In the genomic region with DNA sequence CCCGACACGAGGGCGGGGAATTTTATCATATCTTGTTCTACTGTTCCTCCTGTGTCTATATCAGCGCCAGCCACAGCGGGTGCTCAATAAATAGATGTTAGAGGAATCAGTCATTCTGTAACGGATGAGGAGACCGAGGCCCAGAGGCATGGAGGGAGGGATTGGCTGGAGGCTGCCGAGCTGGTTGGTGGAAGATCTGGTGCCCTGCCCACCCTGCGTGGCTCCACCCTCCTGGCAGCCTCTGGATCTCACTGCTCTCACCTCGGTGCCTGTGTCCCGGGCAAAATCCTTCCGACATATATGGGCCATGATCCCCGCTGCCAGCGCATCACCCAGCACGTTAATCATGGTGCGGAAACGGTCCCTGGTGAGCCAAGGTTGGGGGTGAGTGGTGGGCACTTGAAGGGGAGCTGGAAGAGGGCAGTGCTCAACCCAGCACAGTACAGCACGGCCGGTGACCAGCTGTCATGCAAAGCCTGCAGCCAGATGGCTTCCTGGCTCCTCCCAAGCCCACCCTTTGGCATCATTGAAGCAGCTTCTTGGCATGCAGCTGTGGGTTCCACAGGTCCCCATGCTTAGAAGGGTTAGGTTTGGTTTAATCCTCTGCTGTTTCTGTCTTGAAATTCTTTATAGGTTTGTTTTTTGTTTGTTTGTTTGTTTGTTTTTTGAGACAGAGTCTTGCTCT, we compare ENCODE assay signal across 28 cellular contexts. TPM values are rescaled to one million over a fixed set of nuclear protein-coding genes. Genes with fewer than 3 reads are reported as not detected.
DNase-seq lines count a peak whose midpoint lies in the region; ATAC-seq, FAIRE-seq and TF ChIP-seq lines count a peak whose summit lies in the region.
"Had no signal": no experiment of that assay in that cellular context is flagged by ENCODE, and none has a peak within 500 bp of the region (broad histone marks: within the 10 kb centered on the region; RNA-seq: fewer than 3 reads in every experiment).

No MANE protein-coding gene starts in this region.

- intact Hi-C loops in HepG2 (cut with micrococcal nuclease; ENCODE audit: unreplicated experiment) (loop anchor here (5.0 to 10.0 kb wide), 2 partner anchors 34 to 96 kb away; no protein-coding TSS in a partner anchor), right lobe of liver (cut with DNase I) (no loop called here)

- DNase-seq in HepG2 (ENCODE audit: low spot score) (no peak), right lobe of liver (no peak), NCI-H69 (lab: John Stamatoyannopoulos, UW) (peak; percentile 58), hepatocyte (ENCODE audit: low spot score) (no peak), superior temporal gyrus (ENCODE audit: extremely low spot score) (no peak)
- DNase-seq in stimulated activated naive CD8-positive, alpha-beta T cell treated with anti-CD3 and anti-CD28 coated beads, Interleukin-15, Interleukin-2, amounts not matched to agents 100 U/mL and 50 U/mL, for 24 hours = no peak
- DNase-seq in activated CD4-positive, alpha-beta memory T cell treated with anti-CD3 and anti-CD28 coated beads, Interleukin-2, amount 10 ng/mL, durations not matched to agents 7 days and 5 days = no peak
- DNase-seq: activated CD4-positive, alpha-beta T cell treated with anti-CD3 and anti-CD28 coated beads for 36 hours; activated naive CD4-positive, alpha-beta T cell treated with anti-CD3 and anti-CD28 coated beads, Interleukin-2, amount 50 U/mL, for 16 hours; brain microvascular endothelial cell; CD4-positive, alpha-beta memory T cell; cerebellar nuclear complex; dermis blood vessel endothelial cell; endodermal cell; left lung; NCI-H2081 treated with DMSO at 0.1 percent for 48 hours; PC-3; sigmoid colon; stimulated activated naive B cell treated with anti-CD40 and anti-IgM and Interleukin-4, amounts not matched to agents 10 μg/mL and 1 μg/mL and 100 μg/mL, for 72 hours had no signal

- no peaks in the 10 kb centered on the region for H3K36me3 Mint-ChIP-seq in activated CD4-positive, alpha-beta memory T cell treated with anti-CD3 and anti-CD28 coated beads, Interleukin-2, amount 10 ng/mL, durations not matched to agents 7 days and 5 days (ENCODE audit: low read depth)
- H3K36me3 Mint-ChIP-seq: CD4-positive, alpha-beta memory T cell; memory B cell; stimulated activated naive B cell treated with anti-CD40 and anti-IgM and Interleukin-4, amounts not matched to agents 10 μg/mL and 1 μg/mL and 100 μg/mL, for 72 hours had no signal

- H3K4me2 ChIP-seq in HepG2 (ENCODE audit: low read depth, low read length) (peak overlapping the region; percentile 82), hepatocyte (no peak overlapping the region)

- peak overlapping the region in 1 of 3 experiments; percentile 18; a peak in 1 of 6 replicates for H3K4me3 ChIP-seq in HepG2 (replicated peaks in 1 of 3; ENCODE audit: insufficient read depth in 1 of 3, low read depth in 2 of 3, low read length in 3 of 3)
- H3K4me3 ChIP-seq in right lobe of liver = no peak overlapping the region
- no peak overlapping the region for H3K4me3 ChIP-seq in hepatocyte
- H3K4me3 ChIP-seq: left lung, prostate gland, sigmoid colon, suprapubic skin had no signal

- peaks cover 82% of the 10 kb centered on the region for H3K4me1 ChIP-seq in HepG2 (ENCODE audit: insufficient read depth, low read length)
- peaks cover 0 to 20% (median 0%) of the 10 kb centered on the region in 4 donors for H3K4me1 ChIP-seq in right lobe of liver
- peaks cover 10% of the 10 kb centered on the region for H3K4me1 ChIP-seq in hepatocyte (ENCODE audit: insufficient read depth)

- peaks cover 17 to 52% of the 10 kb centered on the region in 2 experiments; a peak in 4 of 5 replicates for H3K27me3 ChIP-seq in HepG2 (ENCODE audit: control insufficient read depth in 1 of 2, insufficient read depth in 2 of 2, low read length in 2 of 2)
- H3K27me3 ChIP-seq in right lobe of liver = no peaks in the 10 kb centered on the region
- H3K27me3 ChIP-seq in hepatocyte = no peaks in the 10 kb centered on the region
- H3K27me3 ChIP-seq: brain microvascular endothelial cell, left lung, neutrophil, sigmoid colon, suprapubic skin had no signal

- H3K27ac Mint-ChIP-seq in activated CD4-positive, alpha-beta memory T cell treated with anti-CD3 and anti-CD28 coated beads, Interleukin-2, amount 10 ng/mL, durations not matched to agents 7 days and 5 days = no peak overlapping the region
- H3K27ac Mint-ChIP-seq: activated CD4-positive, alpha-beta T cell treated with anti-CD3 and anti-CD28 coated beads for 36 hours; activated T-helper 2 cell treated with anti-CD3 and anti-CD28 coated beads, Interferon-gamma antibody, Interleukin-2, Interleukin-4, amounts not matched to agents 10 μg/mL and 5 μg/mL and 100 μg/mL, durations not matched to agents 14 hours and 24 hours and 36 hours; CD4-positive, alpha-beta memory T cell; endodermal cell; memory B cell; stimulated activated naive B cell treated with anti-CD40 and anti-IgM and Interleukin-4, amounts not matched to agents 10 μg/mL and 1 μg/mL and 100 μg/mL, for 72 hours; T-helper 2 cell treated with Interferon-gamma antibody and Interleukin-4, amounts not matched to agents 5 μg/mL and 100 μg/mL, for 36 hours had no signal

- H3K9me2 ChIP-seq in hepatocyte (replicated peaks; ENCODE audit: insufficient read depth) = no peaks in the 10 kb centered on the region

- H3K36me3 ChIP-seq in HepG2 (replicated peaks in 1 of 2; ENCODE audit: control insufficient read depth in 1 of 2, insufficient read depth in 2 of 2, low read length in 2 of 2) (no peaks in the 10 kb centered on the region), right lobe of liver (no peaks in the 10 kb centered on the region), hepatocyte (replicated peaks; ENCODE audit: insufficient read depth, low read depth) (no peaks in the 10 kb centered on the region)
- H3K36me3 ChIP-seq: brain microvascular endothelial cell, left lung, neutrophil, prostate gland had no signal

- CTCF ChIA-PET in HepG2 (lab: Yijun Ruan, JAX; ENCODE audit: low intra/inter-chr PET ratio, low total read pairs) = no interaction called here
- CTCF ChIA-PET in activated CD4-positive, alpha-beta memory T cell treated with anti-CD3 and anti-CD28 coated beads, Interleukin-2, amount 10 ng/mL, durations not matched to agents 7 days and 5 days (lab: Charles Lee) = no interaction called here

- H3K9me3 ChIP-seq in HepG2 (ENCODE audit: low read length) = no peaks in the 10 kb centered on the region
- H3K9me3 ChIP-seq in right lobe of liver = no peaks in the 10 kb centered on the region
- H3K9me3 ChIP-seq in hepatocyte (ENCODE audit: low read depth) = no peaks in the 10 kb centered on the region
- H3K9me3 ChIP-seq: left lung, neutrophil, prostate gland, sigmoid colon, suprapubic skin had no signal

- no peaks in the 10 kb centered on the region for H3K4me1 Mint-ChIP-seq in activated CD4-positive, alpha-beta memory T cell treated with anti-CD3 and anti-CD28 coated beads, Interleukin-2, amount 10 ng/mL, durations not matched to agents 7 days and 5 days
- H3K4me1 Mint-ChIP-seq: activated CD4-positive, alpha-beta T cell treated with anti-CD3 and anti-CD28 coated beads for 36 hours; CD4-positive, alpha-beta memory T cell; memory B cell; stimulated activated naive B cell treated with anti-CD40 and anti-IgM and Interleukin-4, amounts not matched to agents 10 μg/mL and 1 μg/mL and 100 μg/mL, for 72 hours had no signal

- no peak overlapping the region for H3K4me3 Mint-ChIP-seq in activated CD4-positive, alpha-beta memory T cell treated with anti-CD3 and anti-CD28 coated beads, Interleukin-2, amount 10 ng/mL, durations not matched to agents 7 days and 5 days
- H3K4me3 Mint-ChIP-seq: activated CD4-positive, alpha-beta T cell treated with anti-CD3 and anti-CD28 coated beads for 36 hours; CD4-positive, alpha-beta memory T cell; endodermal cell; memory B cell; stimulated activated naive B cell treated with anti-CD40 and anti-IgM and Interleukin-4, amounts not matched to agents 10 μg/mL and 1 μg/mL and 100 μg/mL, for 72 hours; T-helper 2 cell treated with Interferon-gamma antibody and Interleukin-4, amounts not matched to agents 5 μg/mL and 100 μg/mL, for 36 hours had no signal

- FAIRE-seq in HepG2 (lab: Jason Lieb, UNC) = no peak
- FAIRE-seq: islet of Langerhans had no signal

- in situ Hi-C loops in HepG2 (cut with HindIII; ENCODE audit: extremely low pct_ligation_motif_present, low pct_unique_long_range_greater_than_20kb) = no loop called here

- no TSS peak for BruUV-seq in HepG2 (replicated peaks; lab: Mats Ljungman, UMichigan)

- no peak overlapping the region for H3K9ac ChIP-seq in HepG2 (ENCODE audit: insufficient read depth, low read depth, low read length)

- TF ChIP-seq EP300 in HepG2 (IDR thresholded peaks at IDR 0.05; ENCODE audit: low read depth in 2 of 2, low read length in 2 of 2) (no peak), HepG2 (CRISPR knock-in tag; IDR thresholded peaks at IDR 0.05; ENCODE audit: borderline replicate concordance) (no peak)

- ATAC-seq in HepG2 (no peak), right lobe of liver (no peak), HG03139 (IDR thresholded peaks at IDR 0.05; ENCODE audit: unreplicated experiment) (no peak)
- ATAC-seq in stimulated activated naive CD8-positive, alpha-beta T cell treated with anti-CD3 and anti-CD28 coated beads, Interleukin-15, Interleukin-2, amounts not matched to agents 100 U/mL and 50 U/mL, for 24 hours = no peak
- ATAC-seq: activated CD4-positive, alpha-beta T cell treated with anti-CD3 and anti-CD28 coated beads for 36 hours; left lung; PC-3; stimulated activated naive B cell treated with anti-CD40 and anti-IgM and Interleukin-4, amounts not matched to agents 10 μg/mL and 1 μg/mL and 100 μg/mL, for 72 hours had no signal

- H3K9me3 Mint-ChIP-seq in activated CD4-positive, alpha-beta memory T cell treated with anti-CD3 and anti-CD28 coated beads, Interleukin-2, amount 10 ng/mL, durations not matched to agents 7 days and 5 days = no peaks in the 10 kb centered on the region
- H3K9me3 Mint-ChIP-seq: activated T-helper 2 cell treated with anti-CD3 and anti-CD28 coated beads, Interferon-gamma antibody, Interleukin-2, Interleukin-4, amounts not matched to agents 10 μg/mL and 5 μg/mL and 100 μg/mL, durations not matched to agents 14 hours and 24 hours and 36 hours; endodermal cell; memory B cell; stimulated activated naive B cell treated with anti-CD40 and anti-IgM and Interleukin-4, amounts not matched to agents 10 μg/mL and 1 μg/mL and 100 μg/mL, for 72 hours; T-helper 2 cell treated with Interferon-gamma antibody and Interleukin-4, amounts not matched to agents 5 μg/mL and 100 μg/mL, for 36 hours had no signal

- POLR2A ChIA-PET in HepG2 (lab: Yijun Ruan, JAX) = interaction anchor here (1.1 to 3.9 kb wide), 9 partner anchors 14 to 167 kb away, joined by 3 to 24 read pairs (median 6); partner anchors contain the start of gene ECHDC2
- POLR2A ChIA-PET in activated CD4-positive, alpha-beta memory T cell treated with anti-CD3 and anti-CD28 coated beads, Interleukin-2, amount 10 ng/mL, durations not matched to agents 7 days and 5 days (lab: Charles Lee) = no interaction called here

- H4K20me1 ChIP-seq in HepG2 (ENCODE audit: insufficient read depth, low read length) = no peaks in the 10 kb centered on the region
- H4K20me1 ChIP-seq in hepatocyte (ENCODE audit: insufficient read depth, poor library complexity, severe bottlenecking) = no peaks in the 10 kb centered on the region

- H3K27ac ChIP-seq in HepG2 (ENCODE audit: extremely low read length, insufficient read depth, low read length) (no peak overlapping the region), right lobe of liver (no peak overlapping the region), hepatocyte (peak overlapping the region; percentile 14)
- H3K27ac ChIP-seq: brain microvascular endothelial cell, left lung, neutrophil, prostate gland, sigmoid colon, suprapubic skin had no signal

- TF ChIP-seq CTCF in HepG2 (CRISPR knock-in tag; IDR thresholded peaks at IDR 0.05) = no peak
- TF ChIP-seq CTCF in right lobe of liver (IDR thresholded peaks at IDR 0.05) = no peak
- no peak for TF ChIP-seq CTCF in hepatocyte (IDR thresholded peaks at IDR 0.05; ENCODE audit: poor library complexity)

- WGBS in HepG2 (ENCODE audit: low lambda C conversion rate) = 84% methylated on average over 9 of the region's 19 CpGs
- WGBS in right lobe of liver (ENCODE audit: insufficient coverage, low coverage, low lambda C conversion rate, missing lambda C conversion rate) = 97% methylated on average over 5 of the region's 19 CpGs
- 94% methylated on average over 19 of the region's 19 CpGs for WGBS in hepatocyte (ENCODE audit: low lambda C conversion rate, missing lambda C conversion rate)

- H2AFZ ChIP-seq in HepG2 (ENCODE audit: low read length) = no peak overlapping the region
- no peak overlapping the region for H2AFZ ChIP-seq in hepatocyte

- TF ChIP-seq POLR2A in HepG2 (IDR thresholded peaks at IDR 0.05; ENCODE audit: insufficient read depth in 1 of 2, low read depth in 2 of 2, low read length in 2 of 2) (no peak), right lobe of liver (IDR thresholded peaks at IDR 0.05) (no peak)

- no peak for TF ChIP-seq RAD21 in HepG2 (CRISPR knock-in tag; IDR thresholded peaks at IDR 0.05)

- H3K79me2 ChIP-seq in HepG2 (ENCODE audit: insufficient read depth, low read length) (no peaks in the 10 kb centered on the region), hepatocyte (no peaks in the 10 kb centered on the region)

- H3K27me3 Mint-ChIP-seq in activated CD4-positive, alpha-beta memory T cell treated with anti-CD3 and anti-CD28 coated beads, Interleukin-2, amount 10 ng/mL, durations not matched to agents 7 days and 5 days = no peaks in the 10 kb centered on the region
- H3K27me3 Mint-ChIP-seq: activated CD4-positive, alpha-beta T cell treated with anti-CD3 and anti-CD28 coated beads for 36 hours; CD4-positive, alpha-beta memory T cell; stimulated activated naive B cell treated with anti-CD40 and anti-IgM and Interleukin-4, amounts not matched to agents 10 μg/mL and 1 μg/mL and 100 μg/mL, for 72 hours had no signal

RNA-seq across cellular contexts. Expression of gene PODN, which starts 26.7 kb away (rescaled TPM):
- total RNA-seq in HepG2 (2016; rRNA removed; fragmentation: Illumina TruSeq; extraction: Trizol) (not detected in 2 replicates), right lobe of liver (1 to 10 TPM; 2.8 to 9.8 (median 5.1) TPM), hepatocyte (2.1 and 3.9 TPM in 2 replicates)
- total RNA-seq in HepG2 (2016; cell fraction: cytosol; rRNA removed; fragmentation: Illumina TruSeq; extraction: Trizol; ENCODE audit: low read depth) = not detected in 2 replicates
- total RNA-seq in HepG2 (2016; cell fraction: insoluble cytoplasmic fraction; rRNA removed; fragmentation: Illumina TruSeq; extraction: Trizol) = not detected in 2 replicates
- total RNA-seq in HepG2 (2016; cell fraction: membrane; rRNA removed; fragmentation: Illumina TruSeq; extraction: Trizol) = not detected in 2 replicates
- total RNA-seq in HepG2 (2016; cell fraction: nucleus; rRNA removed; fragmentation: Illumina TruSeq; extraction: Trizol) = not detected in 2 replicates
- polyA plus RNA-seq in HepG2 (2011; rRNA removed) (0.10 and 0.13 TPM in 2 replicates), hepatocyte (4.9 and 9.2 TPM in 2 replicates)
- polyA plus RNA-seq in HepG2 (2011; cell fraction: cytosol; rRNA removed) = 0.03 TPM in 1 of 2 replicates, not detected in the other
- polyA plus RNA-seq in HepG2 (2011; cell fraction: nucleus; rRNA removed) = 0.29 and 0.56 TPM in 2 replicates
- polyA plus RNA-seq in HepG2 (2012) = 0.38 and 0.40 TPM in 2 replicates
- not detected in 2 replicates for polyA plus RNA-seq in HepG2 (2016; cell fraction: cytosol; fragmentation: Illumina TruSeq; extraction: Trizol; ENCODE audit: low read depth)
- not detected in 2 replicates for polyA plus RNA-seq in HepG2 (2016; cell fraction: insoluble cytoplasmic fraction; fragmentation: Illumina TruSeq; extraction: Trizol; ENCODE audit: low read depth)
- polyA plus RNA-seq in HepG2 (2016; cell fraction: membrane; fragmentation: Illumina TruSeq; extraction: Trizol; ENCODE audit: low read depth) = not detected in 2 replicates
- not detected in 2 replicates for polyA plus RNA-seq in HepG2 (2016; cell fraction: nucleus; fragmentation: Illumina TruSeq; extraction: Trizol; ENCODE audit: insufficient read depth, low read depth)
- 0.10 TPM in 1 of 2 replicates, not detected in the other for polyA minus RNA-seq in HepG2 (2011; rRNA and poly(A)+ RNA removed; ENCODE audit: low replicate concordance)
- polyA minus RNA-seq in HepG2 (2011; cell fraction: cytosol; rRNA and poly(A)+ RNA removed) = not detected in 2 replicates
- polyA minus RNA-seq in HepG2 (2011; cell fraction: nucleus; rRNA and poly(A)+ RNA removed) = 0.25 TPM in 1 of 2 replicates, not detected in the other
- total RNA-seq in activated CD4-positive, alpha-beta memory T cell treated with anti-CD3 and anti-CD28 coated beads, Interleukin-2, amount 10 ng/mL, durations not matched to agents 7 days and 5 days = not detected
- total RNA-seq: activated CD4-positive, alpha-beta T cell treated with anti-CD3 and anti-CD28 coated beads for 36 hours; activated T-helper 2 cell treated with anti-CD3 and anti-CD28 coated beads, Interferon-gamma antibody, Interleukin-2, Interleukin-4, amounts not matched to agents 10 μg/mL and 5 μg/mL and 100 μg/mL, durations not matched to agents 14 hours and 24 hours and 36 hours; CD4-positive, alpha-beta memory T cell; dermis blood vessel endothelial cell; PC-3 had no signal
- polyA plus RNA-seq: CD4-positive, alpha-beta memory T cell had no signal

RNA-seq across cellular contexts. Expression of gene SLC1A7, which starts 53.7 kb away (rescaled TPM):
- total RNA-seq in HepG2 (2016; rRNA removed; fragmentation: Illumina TruSeq; extraction: Trizol) (0.04 TPM in 1 of 2 replicates, not detected in the other), right lobe of liver (1 to 10 TPM in 1 of 6 experiments, under 1 TPM in 5; 0.31 to 1.3 (median 0.61) TPM), hepatocyte (not detected in 2 replicates)
- 0.10 TPM in 1 of 2 replicates, not detected in the other for total RNA-seq in HepG2 (2016; cell fraction: cytosol; rRNA removed; fragmentation: Illumina TruSeq; extraction: Trizol; ENCODE audit: low read depth)
- total RNA-seq in HepG2 (2016; cell fraction: insoluble cytoplasmic fraction; rRNA removed; fragmentation: Illumina TruSeq; extraction: Trizol) = 0.10 TPM in 1 of 2 replicates, not detected in the other
- total RNA-seq in HepG2 (2016; cell fraction: membrane; rRNA removed; fragmentation: Illumina TruSeq; extraction: Trizol) = not detected in 2 replicates
- not detected in 2 replicates for total RNA-seq in HepG2 (2016; cell fraction: nucleus; rRNA removed; fragmentation: Illumina TruSeq; extraction: Trizol)
- polyA plus RNA-seq in HepG2 (2011; rRNA removed) (2.0 and 4.8 TPM in 2 replicates), hepatocyte (0.46 TPM in 1 of 2 replicates, not detected in the other)
- polyA plus RNA-seq in HepG2 (2011; cell fraction: cytosol; rRNA removed) = 1.7 and 1.9 TPM in 2 replicates
- 10.0 and 14.8 TPM in 2 replicates for polyA plus RNA-seq in HepG2 (2011; cell fraction: nucleus; rRNA removed)
- polyA plus RNA-seq in HepG2 (2012) = 8.9 and 11.0 TPM in 2 replicates
- not detected in 2 replicates for polyA plus RNA-seq in HepG2 (2016; cell fraction: cytosol; fragmentation: Illumina TruSeq; extraction: Trizol; ENCODE audit: low read depth)
- not detected in 2 replicates for polyA plus RNA-seq in HepG2 (2016; cell fraction: insoluble cytoplasmic fraction; fragmentation: Illumina TruSeq; extraction: Trizol; ENCODE audit: low read depth)
- 0.07 TPM in 1 of 2 replicates, not detected in the other for polyA plus RNA-seq in HepG2 (2016; cell fraction: membrane; fragmentation: Illumina TruSeq; extraction: Trizol; ENCODE audit: low read depth)
- polyA plus RNA-seq in HepG2 (2016; cell fraction: nucleus; fragmentation: Illumina TruSeq; extraction: Trizol; ENCODE audit: insufficient read depth, low read depth) = not detected in 2 replicates
- 2.1 TPM in 1 of 2 replicates, not detected in the other for polyA minus RNA-seq in HepG2 (2011; rRNA and poly(A)+ RNA removed; ENCODE audit: low replicate concordance)
- polyA minus RNA-seq in HepG2 (2011; cell fraction: cytosol; rRNA and poly(A)+ RNA removed) = 0.70 and 0.99 TPM in 2 replicates
- 0.77 and 2.1 TPM in 2 replicates for polyA minus RNA-seq in HepG2 (2011; cell fraction: nucleus; rRNA and poly(A)+ RNA removed)
- not detected for total RNA-seq in activated CD4-positive, alpha-beta memory T cell treated with anti-CD3 and anti-CD28 coated beads, Interleukin-2, amount 10 ng/mL, durations not matched to agents 7 days and 5 days
- total RNA-seq: activated CD4-positive, alpha-beta T cell treated with anti-CD3 and anti-CD28 coated beads for 36 hours; activated T-helper 2 cell treated with anti-CD3 and anti-CD28 coated beads, Interferon-gamma antibody, Interleukin-2, Interleukin-4, amounts not matched to agents 10 μg/mL and 5 μg/mL and 100 μg/mL, durations not matched to agents 14 hours and 24 hours and 36 hours; CD4-positive, alpha-beta memory T cell; dermis blood vessel endothelial cell; suprapubic skin; ureter had no signal
- polyA plus RNA-seq: CD4-positive, alpha-beta memory T cell had no signal
